16 cellular contexts compared by ENCODE assay signal in the genomic region with DNA sequence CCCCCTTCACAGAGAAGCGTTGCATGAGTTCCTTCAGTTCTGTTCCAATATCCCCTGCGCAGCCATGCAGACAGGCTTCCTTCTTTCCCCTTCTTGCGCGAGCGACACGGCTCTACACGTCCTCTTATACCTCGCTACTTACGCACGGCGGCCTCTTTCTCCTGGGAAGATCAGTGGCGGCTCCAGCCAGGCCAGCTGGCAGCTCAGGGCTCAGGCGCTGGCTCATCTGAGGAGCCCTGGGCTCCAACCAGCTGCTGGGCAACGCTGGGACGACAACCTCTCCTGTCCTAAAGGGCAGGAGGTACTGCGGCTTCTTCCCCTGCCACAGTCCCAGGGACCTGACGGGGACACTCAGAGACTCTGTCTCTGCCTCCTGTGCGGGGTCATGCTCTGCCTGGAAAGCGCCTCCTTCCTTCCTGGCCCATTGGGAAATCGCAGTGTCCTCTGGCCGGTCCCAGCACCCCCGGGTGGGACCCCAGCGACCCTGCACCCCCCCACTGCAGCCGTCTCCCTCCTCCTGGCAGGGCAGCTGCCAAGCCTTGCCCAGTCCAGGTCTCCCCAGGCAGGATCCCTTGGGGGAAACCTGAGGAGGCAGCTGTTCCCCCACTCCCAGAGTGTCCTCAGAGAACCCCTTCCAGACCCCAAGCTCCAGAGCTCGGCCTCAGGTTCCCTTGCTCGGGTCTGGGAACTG.
"Had no signal": no experiment of that assay in that cellular context is flagged by ENCODE, and none has a peak within 500 bp of the region (broad histone marks: within the 10 kb centered on the region; RNA-seq: fewer than 3 reads in every experiment).

No MANE protein-coding gene starts in this region.

- DNase-seq: activated CD4-positive, alpha-beta T cell treated with anti-CD3 and anti-CD28 coated beads, Interleukin-2, amount 50 U/mL, for 4 hours; activated T-cell treated with anti-CD3 and anti-CD28 coated beads, Interleukin-2, amount 50 U/mL, for 1 hour; central memory CD4-positive, alpha-beta T cell; cortex of kidney; effector memory CD8-positive, alpha-beta T cell; mesendoderm; posterior cingulate gyrus; spleen; stimulated activated CD4-positive, alpha-beta T cell treated with anti-CD3 and anti-CD28 coated beads, Interleukin-1b, Interleukin-23, amount 100 ng/mL, for 48 hours; stimulated activated naive B cell treated with anti-CD40 and anti-IgM and Interleukin-4, amounts not matched to agents 10 μg/mL and 1 μg/mL and 100 μg/mL, for 72 hours; transverse colon had no signal

- ATAC-seq: activated CD4-positive, CD25-positive, alpha-beta regulatory T cell treated with anti-CD3 and anti-CD28 coated beads, Interleukin-2, amount 50 U/mL, for 24 hours; effector memory CD8-positive, alpha-beta T cell; right cardiac atrium; stimulated activated naive B cell treated with anti-CD40 and anti-IgM and Interleukin-4, amounts not matched to agents 10 μg/mL and 1 μg/mL and 100 μg/mL, for 72 hours had no signal

- H3K27me3 ChIP-seq: hepatocyte had no signal

- H3K27ac Mint-ChIP-seq: activated naive CD4-positive, alpha-beta T cell treated with anti-CD3 and anti-CD28 coated beads, Interleukin-2, amount 50 U/mL, for 24 hours; effector memory CD8-positive, alpha-beta T cell; stimulated activated naive B cell treated with anti-CD40 and anti-IgM and Interleukin-4, amounts not matched to agents 10 μg/mL and 1 μg/mL and 100 μg/mL, for 72 hours had no signal

- H2AFZ ChIP-seq: hepatocyte had no signal

- H3K4me3 ChIP-seq: hepatocyte, spleen, transverse colon had no signal

- H3K79me2 ChIP-seq: hepatocyte had no signal

- H3K4me3 Mint-ChIP-seq: activated naive CD4-positive, alpha-beta T cell treated with anti-CD3 and anti-CD28 coated beads, Interleukin-2, amount 50 U/mL, for 24 hours; effector memory CD8-positive, alpha-beta T cell; stimulated activated naive B cell treated with anti-CD40 and anti-IgM and Interleukin-4, amounts not matched to agents 10 μg/mL and 1 μg/mL and 100 μg/mL, for 72 hours had no signal

- H3K36me3 Mint-ChIP-seq: activated naive CD4-positive, alpha-beta T cell treated with anti-CD3 and anti-CD28 coated beads, Interleukin-2, amount 50 U/mL, for 24 hours; stimulated activated naive B cell treated with anti-CD40 and anti-IgM and Interleukin-4, amounts not matched to agents 10 μg/mL and 1 μg/mL and 100 μg/mL, for 72 hours had no signal

- H3K36me3 ChIP-seq: neutrophil, spleen, transverse colon had no signal

- H3K9me3 Mint-ChIP-seq: activated naive CD4-positive, alpha-beta T cell treated with anti-CD3 and anti-CD28 coated beads, Interleukin-2, amount 50 U/mL, for 24 hours; effector memory CD8-positive, alpha-beta T cell; stimulated activated naive B cell treated with anti-CD40 and anti-IgM and Interleukin-4, amounts not matched to agents 10 μg/mL and 1 μg/mL and 100 μg/mL, for 72 hours had no signal

- H3K9me3 ChIP-seq: neutrophil, spleen, transverse colon had no signal

- H3K4me2 ChIP-seq: hepatocyte had no signal

- H3K27ac ChIP-seq: hepatocyte, neutrophil, spleen, transverse colon had no signal
